Comparison of ENCODE assay signal across 16 cellular contexts in genomic region chrX:12996934-12997435, GRCh38. TPM values are rescaled to one million over a fixed set of nuclear protein-coding genes. Genes with fewer than 3 reads are reported as not detected.
DNase-seq lines count a peak whose midpoint lies in the region; ATAC-seq and TF ChIP-seq lines count a peak whose summit lies in the region.
"Had no signal": no experiment of that assay in that cellular context is flagged by ENCODE, and none has a peak within 500 bp of the region (broad histone marks: within the 10 kb centered on the region; RNA-seq: fewer than 3 reads in every experiment).

No MANE protein-coding gene starts in this region.

- peaks cover 4% of the 10 kb centered on the region for H3K9me3 Mint-ChIP-seq in activated naive CD4-positive, alpha-beta T cell treated with anti-CD3 and anti-CD28 coated beads, Interleukin-2, amount 10 ng/mL, durations not matched to agents 7 days and 5 days
- H3K9me3 Mint-ChIP-seq in T-cell (no peaks in the 10 kb centered on the region), Caco-2 (ENCODE audit: unreplicated experiment) (no peaks in the 10 kb centered on the region)
- H3K9me3 Mint-ChIP-seq: stimulated activated naive CD8-positive, alpha-beta T cell treated with anti-CD3 and anti-CD28 coated beads, Interleukin-15, amount 100 ng/mL, for 72 hours had no signal

- peaks cover 63% of the 10 kb centered on the region for H3K4me1 Mint-ChIP-seq in activated naive CD4-positive, alpha-beta T cell treated with anti-CD3 and anti-CD28 coated beads, Interleukin-2, amount 10 ng/mL, durations not matched to agents 7 days and 5 days
- H3K4me1 Mint-ChIP-seq in T-cell: peaks cover 70 to 78% (median 75%) of the 10 kb centered on the region in 3 donors
- peaks cover 10% of the 10 kb centered on the region for H3K4me1 Mint-ChIP-seq in Caco-2 (ENCODE audit: low read depth, unreplicated experiment)

- DNase-seq in activated naive CD4-positive, alpha-beta T cell treated with anti-CD3 and anti-CD28 coated beads, Interleukin-2, amount 10 ng/mL, durations not matched to agents 7 days and 5 days: no peak
- DNase-seq in activated naive CD4-positive, alpha-beta T cell treated with Interleukin-2 at 50 U/mL for 16 hours: no peak
- DNase-seq in T-cell: no peak
- DNase-seq in body of pancreas: no peak
- no peak for DNase-seq in NCI-H748 (lab: John Stamatoyannopoulos, UW; ENCODE audit: unreplicated experiment)
- DNase-seq in GM20000 (ENCODE audit: low spot score): no peak
- no peak for DNase-seq in Caco-2
- DNase-seq: activated CD4-positive, alpha-beta T cell treated with anti-CD3 and anti-CD28 coated beads, Interleukin-2, amount 50 U/mL, for 1 hour; colonic mucosa; DMS 273 treated with DMSO at 0.1 percent for 48 hours; NCI-H1105; NCI-H526 treated with DMSO at 0.1 percent for 48 hours; PC-9; stimulated activated naive CD8-positive, alpha-beta T cell treated with anti-CD3 and anti-CD28 coated beads, Interleukin-15, amount 100 ng/mL, for 72 hours had no signal

- TF ChIP-seq CTCF in body of pancreas (IDR thresholded peaks at IDR 0.05) (no peak), GM20000 (IDR thresholded peaks at IDR 0.05; ENCODE audit: extremely low read depth, missing control alignments) (no peak), Caco-2 (IDR thresholded peaks at IDR 0.05; ENCODE audit: insufficient read depth in 1 of 2, low read depth in 1 of 2, low read length in 1 of 2, severe bottlenecking in 1 of 2, unreplicated experiment in 1 of 2) (no peak)

- CTCF ChIA-PET in activated naive CD4-positive, alpha-beta T cell treated with anti-CD3 and anti-CD28 coated beads, Interleukin-2, amount 10 ng/mL, durations not matched to agents 7 days and 5 days (lab: Charles Lee): interaction anchor here (1.0 to 3.1 kb wide), 3 partner anchors 9 to 94 kb away, joined by 3 to 9 read pairs (median 4); no protein-coding TSS in a partner anchor
- CTCF ChIA-PET in T-cell (lab: Charles Lee) (interaction anchor here in 1 of 2 donors (1.1 to 1.6 kb wide), 3 partner anchors 47 to 96 kb away, joined by 3 to 5 read pairs (median 5); no protein-coding TSS in a partner anchor), Caco-2 (lab: Charles Lee) (no interaction called here)

- no TSS peak for BruUV-seq in Caco-2 (replicated peaks; lab: Mats Ljungman, UMichigan)

- POLR2A ChIA-PET in T-cell (lab: Charles Lee): interaction anchor here in 1 of 2 donors (2.3 kb wide), 1 partner anchor 15 kb away, joined by 6 read pairs; no protein-coding TSS in a partner anchor
- POLR2A ChIA-PET in Caco-2 (lab: Charles Lee): no interaction called here

- H3K36me3 ChIP-seq in body of pancreas (replicated peaks in 1 of 2; ENCODE audit: insufficient read depth in 1 of 2, low read depth in 2 of 2) (no peaks in the 10 kb centered on the region), thymus (ENCODE audit: control insufficient read depth, insufficient read depth) (no peaks in the 10 kb centered on the region), Caco-2 (ENCODE audit: control insufficient read depth, insufficient read depth, low read length) (no peaks in the 10 kb centered on the region)
- H3K36me3 ChIP-seq: colonic mucosa had no signal

- H3K4me3 ChIP-seq in body of pancreas: no peak overlapping the region
- H3K4me3 ChIP-seq in thymus (ENCODE audit: low read length): no peak overlapping the region
- no peak overlapping the region for H3K4me3 ChIP-seq in Caco-2 (ENCODE audit: low read depth, low read length)
- H3K4me3 ChIP-seq: colonic mucosa, PC-9 had no signal

- peak overlapping the region; percentile 60 for H3K27ac Mint-ChIP-seq in activated naive CD4-positive, alpha-beta T cell treated with anti-CD3 and anti-CD28 coated beads, Interleukin-2, amount 10 ng/mL, durations not matched to agents 7 days and 5 days
- H3K27ac Mint-ChIP-seq in T-cell (peak overlapping the region; percentile 94 to 97), Caco-2 (ENCODE audit: unreplicated experiment) (no peak overlapping the region)

- no peak overlapping the region for H3K4me3 Mint-ChIP-seq in activated naive CD4-positive, alpha-beta T cell treated with anti-CD3 and anti-CD28 coated beads, Interleukin-2, amount 10 ng/mL, durations not matched to agents 7 days and 5 days
- H3K4me3 Mint-ChIP-seq in T-cell (peak overlapping the region in 1 of 3 donors; percentile 38), Caco-2 (ENCODE audit: unreplicated experiment) (no peak overlapping the region)

- H3K27me3 Mint-ChIP-seq in activated naive CD4-positive, alpha-beta T cell treated with anti-CD3 and anti-CD28 coated beads, Interleukin-2, amount 10 ng/mL, durations not matched to agents 7 days and 5 days: no peaks in the 10 kb centered on the region
- H3K27me3 Mint-ChIP-seq in T-cell (peaks cover 0 to 16% of the 10 kb centered on the region in 2 donors), Caco-2 (ENCODE audit: insufficient read depth, unreplicated experiment) (no peaks in the 10 kb centered on the region)
- H3K27me3 Mint-ChIP-seq: stimulated activated naive CD8-positive, alpha-beta T cell treated with anti-CD3 and anti-CD28 coated beads, Interleukin-15, amount 100 ng/mL, for 72 hours had no signal

- no peak for ATAC-seq in T-cell (replicated peaks in 1 of 4)
- ATAC-seq in body of pancreas: no peak
- ATAC-seq: stimulated activated naive CD8-positive, alpha-beta T cell treated with anti-CD3 and anti-CD28 coated beads, Interleukin-15, amount 100 ng/mL, for 72 hours had no signal

- intact Hi-C loops in body of pancreas (cut with DNase I): no loop called here
- intact Hi-C loops in Caco-2 (cut with micrococcal nuclease; ENCODE audit: unreplicated experiment): no loop called here

- H3K4me1 ChIP-seq in body of pancreas (peaks cover 47% of the 10 kb centered on the region), thymus (ENCODE audit: control insufficient read depth, insufficient read depth, low read length) (peaks cover 5% of the 10 kb centered on the region), Caco-2 (peaks cover 22% of the 10 kb centered on the region)
- H3K4me1 ChIP-seq: colonic mucosa had no signal

- H3K27me3 ChIP-seq in body of pancreas (no peaks in the 10 kb centered on the region), thymus (ENCODE audit: control insufficient read depth, insufficient read depth) (no peaks in the 10 kb centered on the region), Caco-2 (replicated peaks; ENCODE audit: control insufficient read depth, insufficient read depth, low read length) (no peaks in the 10 kb centered on the region)
- H3K27me3 ChIP-seq: colonic mucosa had no signal

- peak overlapping the region; percentile 37 to 88 (median 74) for H3K27ac ChIP-seq in body of pancreas
- peak overlapping the region; percentile 42 for H3K27ac ChIP-seq in thymus (ENCODE audit: low read depth)
- H3K27ac ChIP-seq: PC-9 had no signal

- H3K36me3 Mint-ChIP-seq in activated naive CD4-positive, alpha-beta T cell treated with anti-CD3 and anti-CD28 coated beads, Interleukin-2, amount 10 ng/mL, durations not matched to agents 7 days and 5 days: peaks cover 8% of the 10 kb centered on the region
- no peaks in the 10 kb centered on the region for H3K36me3 Mint-ChIP-seq in T-cell
- no peaks in the 10 kb centered on the region for H3K36me3 Mint-ChIP-seq in Caco-2 (ENCODE audit: insufficient read depth, unreplicated experiment)

- no peak for TF ChIP-seq POLR2A in body of pancreas (IDR thresholded peaks at IDR 0.05)

- WGBS in body of pancreas, 2 donors: 9 to 45% methylated on average over 2 to 3 of the region's 3 CpGs
- WGBS in thymus: 97% methylated on average over 3 of the region's 3 CpGs

- H3K9me3 ChIP-seq in body of pancreas (no peaks in the 10 kb centered on the region), thymus (ENCODE audit: control insufficient read depth) (no peaks in the 10 kb centered on the region), Caco-2 (no peaks in the 10 kb centered on the region)
- H3K9me3 ChIP-seq: colonic mucosa had no signal

RNA-seq across cellular contexts. Expression of gene TMSB4X, which starts 22.1 kb away (rescaled TPM):
- total RNA-seq in T-cell: 1,000 to 10,000 TPM; 5,030 to 6,201 (median 5,880) TPM
- 1,000 to 10,000 TPM; 1,104 to 1,472 TPM for total RNA-seq in body of pancreas
- 12,473 TPM for polyA plus RNA-seq in thymus
- 1,007 and 1,095 TPM in 2 replicates for total RNA-seq in Caco-2 (2022)

RNA-seq across cellular contexts. Expression of gene FAM9C, which starts 47.4 kb away (rescaled TPM):
- total RNA-seq in T-cell (not detected), body of pancreas (not detected), Caco-2 (2022) (not detected in 2 replicates)
- polyA plus RNA-seq in thymus: 0.07 TPM
- total RNA-seq: colonic mucosa, H1, PC-9 had no signal
- polyA plus RNA-seq: H1 had no signal
